Comparison of ENCODE assay signal across 23 cellular contexts in the genomic region with DNA sequence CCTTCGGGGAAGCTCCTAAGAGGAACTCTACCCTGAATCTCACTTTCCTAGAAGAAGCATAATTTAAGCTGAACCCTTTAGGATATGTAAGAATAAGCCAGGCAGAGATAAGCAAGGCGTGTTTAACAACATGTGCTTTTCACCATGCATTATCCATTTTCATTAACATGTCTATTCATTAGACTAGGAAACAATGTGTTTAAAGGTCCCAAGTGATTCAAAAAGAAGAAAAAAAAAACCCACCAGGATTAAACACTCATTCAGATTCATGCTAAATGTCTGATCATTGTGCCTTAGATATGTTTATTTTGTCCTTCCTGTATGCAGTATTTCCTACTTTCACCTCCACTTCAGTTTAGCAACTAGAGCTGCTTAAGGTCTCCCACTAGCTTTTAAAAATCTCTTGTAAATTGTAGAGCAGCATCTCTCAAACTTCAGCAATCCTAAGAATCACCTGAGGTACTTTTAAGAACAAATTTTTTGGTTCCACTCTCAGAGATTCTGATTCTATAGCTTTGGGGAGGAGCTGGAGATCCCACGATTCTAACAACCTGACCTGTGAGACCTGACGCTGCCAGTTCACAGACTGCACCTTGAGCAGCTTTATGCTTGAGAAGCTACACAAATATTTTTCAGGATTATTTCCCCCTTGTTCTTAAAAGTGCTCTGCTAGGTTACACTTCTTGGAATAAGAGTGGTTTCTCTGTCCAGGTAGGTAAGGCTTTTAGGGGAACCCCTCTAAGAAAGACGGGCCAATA.
"Had no signal": no experiment of that assay in that cellular context is flagged by ENCODE, and none has a peak within 500 bp of the region (broad histone marks: within the 10 kb centered on the region; RNA-seq: fewer than 3 reads in every experiment).

No MANE protein-coding gene starts in this region.

- H3K36me3 Mint-ChIP-seq: naive B cell; stimulated activated memory B cell treated with anti-CD40 and anti-IgM and Interleukin-4, amounts not matched to agents 10 μg/mL and 1 μg/mL and 100 μg/mL, for 72 hours had no signal

- H3K4me1 ChIP-seq: heart left ventricle, prostate gland, spleen, tibial nerve, vagina had no signal

- H3K27me3 ChIP-seq: heart left ventricle, spleen, tibial nerve, upper lobe of right lung, vagina had no signal

- H3K4me3 Mint-ChIP-seq: dendritic cell treated with granulocyte-macrophage colony-stimulating factor and Interleukin-4, amounts not matched to agents 40 ng/mL and 50 ng/mL, for 4 days; naive B cell; nephron; stimulated activated memory B cell treated with anti-CD40 and anti-IgM and Interleukin-4, amounts not matched to agents 10 μg/mL and 1 μg/mL and 100 μg/mL, for 72 hours; stimulated activated naive CD8-positive, alpha-beta T cell treated with anti-CD3 and anti-CD28 coated beads, Interleukin-15, Interleukin-2, amounts not matched to agents 100 ng/mL and 50 ng/mL, for 24 hours had no signal

- H3K27ac Mint-ChIP-seq: dendritic cell treated with granulocyte-macrophage colony-stimulating factor and Interleukin-4, amounts not matched to agents 40 ng/mL and 50 ng/mL, for 4 days; naive B cell; stimulated activated memory B cell treated with anti-CD40 and anti-IgM and Interleukin-4, amounts not matched to agents 10 μg/mL and 1 μg/mL and 100 μg/mL, for 72 hours; stimulated activated naive CD8-positive, alpha-beta T cell treated with anti-CD3 and anti-CD28 coated beads, Interleukin-15, Interleukin-2, amounts not matched to agents 100 ng/mL and 50 ng/mL, for 24 hours had no signal

- FAIRE-seq: colon had no signal

- H3K4me3 ChIP-seq: heart left ventricle, lung, prostate gland, spleen, tibial nerve, upper lobe of right lung, vagina had no signal

- ATAC-seq: heart left ventricle; left ventricle myocardium superior; sciatic nerve; stimulated activated memory B cell treated with anti-CD40 and anti-IgM and Interleukin-4, amounts not matched to agents 10 μg/mL and 1 μg/mL and 100 μg/mL, for 72 hours; upper lobe of right lung had no signal

- H3K9ac ChIP-seq: parathyroid adenoma had no signal

- H3K27ac ChIP-seq: heart left ventricle, parathyroid adenoma, prostate gland, spleen, tibial nerve, upper lobe of right lung, vagina had no signal

- H3K9me3 Mint-ChIP-seq: dendritic cell treated with granulocyte-macrophage colony-stimulating factor and Interleukin-4, amounts not matched to agents 40 ng/mL and 50 ng/mL, for 4 days; nephron; stimulated activated memory B cell treated with anti-CD40 and anti-IgM and Interleukin-4, amounts not matched to agents 10 μg/mL and 1 μg/mL and 100 μg/mL, for 72 hours had no signal

- DNase-seq: foreskin melanocyte; heart left ventricle; hippocampal formation; islet precursor cell; left ventricle myocardium superior; mesendoderm; naive B cell; spleen; stimulated activated CD4-positive, alpha-beta T cell treated with anti-CD3 and anti-CD28 coated beads, Interleukin-15, amount 100 ng/mL, for 24 hours; stimulated activated CD4-positive, alpha-beta T cell treated with anti-CD3 and anti-CD28 coated beads, Interleukin-1b, Interleukin-23, amount 100 ng/mL, for 48 hours; stimulated activated CD4-positive, alpha-beta T cell treated with anti-CD3 and anti-CD28 coated beads, Interleukin-4, amount 100 ng/mL, for 24 hours; upper lobe of right lung had no signal

- H3K9me3 ChIP-seq: heart left ventricle, prostate gland, spleen, tibial nerve, upper lobe of right lung, vagina had no signal

- H3K36me3 ChIP-seq: heart left ventricle, prostate gland, spleen, tibial nerve, upper lobe of right lung, vagina had no signal

- H3K4me1 Mint-ChIP-seq: naive B cell; stimulated activated memory B cell treated with anti-CD40 and anti-IgM and Interleukin-4, amounts not matched to agents 10 μg/mL and 1 μg/mL and 100 μg/mL, for 72 hours had no signal

- H3K27me3 Mint-ChIP-seq: dendritic cell treated with granulocyte-macrophage colony-stimulating factor and Interleukin-4, amounts not matched to agents 40 ng/mL and 50 ng/mL, for 4 days; stimulated activated memory B cell treated with anti-CD40 and anti-IgM and Interleukin-4, amounts not matched to agents 10 μg/mL and 1 μg/mL and 100 μg/mL, for 72 hours; stimulated activated naive CD8-positive, alpha-beta T cell treated with anti-CD3 and anti-CD28 coated beads, Interleukin-15, Interleukin-2, amounts not matched to agents 100 ng/mL and 50 ng/mL, for 24 hours had no signal
